Comparison of ENCODE assay signal across 11 cellular contexts in genomic region chr22:20953668-20954500, GRCh38. TPM values are rescaled to one million over a fixed set of nuclear protein-coding genes. Genes with fewer than 3 reads are reported as not detected.
DNase-seq lines count a peak whose midpoint lies in the region; ATAC-seq, FAIRE-seq and TF ChIP-seq lines count a peak whose summit lies in the region.
"Had no signal": no experiment of that assay in that cellular context is flagged by ENCODE, and none has a peak within 500 bp of the region (broad histone marks: within the 10 kb centered on the region; RNA-seq: fewer than 3 reads in every experiment).

No MANE protein-coding gene starts in this region.

- H3K36me3 ChIP-seq in HEK293 (ENCODE audit: control insufficient read depth in 2 of 2, insufficient read depth in 1 of 2, low read length in 2 of 2): peaks cover 5 to 56% of the 10 kb centered on the region in 2 experiments; a peak in 2 of 3 replicates
- peaks cover 7 to 17% of the 10 kb centered on the region in 2 donors for H3K36me3 ChIP-seq in small intestine (ENCODE audit: control insufficient read depth in 2 of 2, insufficient read depth in 2 of 2, low read length in 2 of 2)

- ATAC-seq in WTC11 (no peak), HG02759 (IDR thresholded peaks at IDR 0.05; ENCODE audit: unreplicated experiment) (no peak), GM18858 (IDR thresholded peaks at IDR 0.05; ENCODE audit: unreplicated experiment) (no peak)
- ATAC-seq: lower lobe of right lung had no signal

- DNase-seq in WTC11 (ENCODE audit: low spot score) (no peak), fibroblast of villous mesenchyme (ENCODE audit: low read depth) (peak; percentile 89), small intestine (no peak), DMS153 (lab: John Stamatoyannopoulos, UW) (no peak)
- DNase-seq: activated CD8-positive, alpha-beta memory T cell treated with anti-CD3 and anti-CD28 coated beads, Interleukin-2, amount 50 U/mL, for 4 hours; DND-41; lower lobe of right lung; retina had no signal

- H3K27ac Mint-ChIP-seq in WTC11: peak overlapping the region; percentile 68; the same call in 1 of the 2 replicates

- H3K36me3 Mint-ChIP-seq in WTC11: peaks cover 39% of the 10 kb centered on the region

- no peak for FAIRE-seq in small intestine (lab: Jason Lieb, UNC)

- H3K4me1 Mint-ChIP-seq in WTC11: peaks cover 12% of the 10 kb centered on the region

- CTCF ChIA-PET in HEK293 (lab: Yijun Ruan, JAX) (interaction anchor here (0.6 to 2.3 kb wide), 4 partner anchors 9 to 689 kb away, joined by 3 to 9 read pairs (median 5); no protein-coding TSS in a partner anchor), WTC11 (lab: Charles Lee) (interaction anchor here (0.6 to 5.1 kb wide), 3 partner anchors 36 to 69 kb away, joined by 3 to 72 read pairs (median 3); partner anchors contain the start of gene CRKL)

- H3K27me3 Mint-ChIP-seq in WTC11 (ENCODE audit: low read depth): peaks cover 10% of the 10 kb centered on the region; the same call in 1 of the 2 replicates

- 60 to 85% (median 78%) methylated on average over 8 of the region's 8 CpGs for whole genome bisulfite sequencing in small intestine, 3 donors

- POLR2A ChIA-PET in HEK293 (lab: Yijun Ruan, JAX) (interaction anchor here (0.5 to 3.3 kb wide), 4 partner anchors 28 to 141 kb away, joined by 3 to 6 read pairs (median 4); partner anchors contain the start of genes CRKL and LZTR1), WTC11 (lab: Charles Lee) (interaction anchor here (1.2 kb wide), 1 partner anchor 28 kb away, joined by 3 read pairs; the partner anchor contains the start of gene LZTR1)

- H3K9me3 Mint-ChIP-seq in WTC11: no peaks in the 10 kb centered on the region

- H3K4me3 ChIP-seq in HEK293 (ENCODE audit: low read depth, low read length): no peak overlapping the region
- no peak overlapping the region for H3K4me3 ChIP-seq in fibroblast of villous mesenchyme (ENCODE audit: low read depth, low read length)
- H3K4me3 ChIP-seq in small intestine (ENCODE audit: low read depth in 1 of 2, low read length in 2 of 2): no peak overlapping the region
- H3K4me3 ChIP-seq: lower lobe of right lung had no signal

- H3K4me3 Mint-ChIP-seq in WTC11: no peak overlapping the region

- H3K27ac ChIP-seq in HEK293 (ENCODE audit: extremely low read depth, low read depth, low read length): no peak overlapping the region
- peak overlapping the region; percentile 44 to 64 for H3K27ac ChIP-seq in small intestine (ENCODE audit: low read depth in 1 of 2, low read length in 1 of 2)
- H3K27ac ChIP-seq: lower lobe of right lung had no signal

- H3K9me3 ChIP-seq in HEK293 (ENCODE audit: control insufficient read depth, insufficient read depth, low read depth, low read length) (no peaks in the 10 kb centered on the region), small intestine (ENCODE audit: control insufficient read depth, low read depth) (no peaks in the 10 kb centered on the region)
- H3K9me3 ChIP-seq: lower lobe of right lung had no signal

- H3K27me3 ChIP-seq in small intestine (ENCODE audit: control insufficient read depth in 2 of 2, insufficient read depth in 2 of 2, low read length in 2 of 2): no peaks in the 10 kb centered on the region

- H3K4me1 ChIP-seq in HEK293 (ENCODE audit: control insufficient read depth, insufficient read depth, low read length): no peaks in the 10 kb centered on the region
- peaks cover 5 to 11% of the 10 kb centered on the region in 2 donors for H3K4me1 ChIP-seq in small intestine (ENCODE audit: control insufficient read depth in 2 of 2, insufficient read depth in 1 of 2, low read depth in 1 of 2, low read length in 1 of 2)

- TF ChIP-seq CTCF in HEK293 (tag by site-specific recombination; IDR thresholded peaks at IDR 0.05): no peak
- TF ChIP-seq CTCF in WTC11 (IDR thresholded peaks at IDR 0.05): no peak
- no peak for TF ChIP-seq CTCF in fibroblast of villous mesenchyme (IDR thresholded peaks at IDR 0.05; ENCODE audit: insufficient read depth, low read depth, low read length)

TF ChIP-seq in HEK293, 187 proteins besides CTCF, POLR2A, EP300 and RAD21 (continues in another document):
- TF ChIP-seq ZNF10 (tag by site-specific recombination; IDR thresholded peaks at IDR 0.05): no peak
- TF ChIP-seq IKZF3 (tag by site-specific recombination; IDR thresholded peaks at IDR 0.05): 0 out of 2 replicates have a peak, but pooled peaks have one; percentile 61
- TF ChIP-seq ZNF521 (tag by site-specific recombination; IDR thresholded peaks at IDR 0.05): no peak
- peak; percentile 45 for TF ChIP-seq GLIS1 (tag by site-specific recombination; IDR thresholded peaks at IDR 0.05)
- TF ChIP-seq YY2 (tag by site-specific recombination; IDR thresholded peaks at IDR 0.05): 0 out of 2 replicates have a peak, but pooled peaks have one; percentile 11
- peak; percentile 42; the same call in 1 of the 2 replicates for TF ChIP-seq ZBTB17 (tag by site-specific recombination; IDR thresholded peaks at IDR 0.05)

TF ChIP-seq in WTC11, 78 proteins besides CTCF, POLR2A, EP300 and RAD21:
- TF ChIP-seq ZNF219 (CRISPR knock-in tag; IDR thresholded peaks at IDR 0.05; ENCODE audit: borderline replicate concordance) (no peak), CREB1 (CRISPR knock-in tag; IDR thresholded peaks at IDR 0.05) (no peak), GABPB1 (CRISPR knock-in tag; IDR thresholded peaks at IDR 0.05) (peak; percentile 99), JUN (CRISPR knock-in tag; IDR thresholded peaks at IDR 0.05) (no peak), FOXP1 (CRISPR knock-in tag; IDR thresholded peaks at IDR 0.05; ENCODE audit: borderline replicate concordance) (no peak)
TF ChIP-seq in WTC11: peak in this region for 1.

RNA-seq across cellular contexts. Expression of gene AIFM3, which starts 13.2 kb away (rescaled TPM):
- total RNA-seq in WTC11 (2021) (2.6 to 3.4 TPM (median 2.8 TPM) in 3 replicates), fibroblast of villous mesenchyme (0.32 and 0.43 TPM in 2 replicates)
- polyA plus RNA-seq in small intestine: 1 to 10 TPM; 5.1 to 9.4 (median 6.8) TPM

RNA-seq across cellular contexts. Expression of gene LZTR1, which starts 28.2 kb away (rescaled TPM):
- total RNA-seq in WTC11 (2021) (38.3 to 44.5 TPM (median 40.1 TPM) in 3 replicates), fibroblast of villous mesenchyme (55.1 and 60.9 TPM in 2 replicates)
- polyA plus RNA-seq in small intestine: 10 to 100 TPM; 22.7 to 38.0 (median 26.8) TPM

RNA-seq across cellular contexts. Expression of gene CRKL, which starts 36.7 kb away (rescaled TPM):
- total RNA-seq in WTC11 (2021) (113 to 115 TPM (median 114 TPM) in 3 replicates), fibroblast of villous mesenchyme (40.3 and 57.4 TPM in 2 replicates)
- 10 to 100 TPM; 18.6 to 24.2 (median 19.9) TPM for polyA plus RNA-seq in small intestine

RNA-seq across cellular contexts. Expression of gene THAP7, which starts 48.0 kb away (rescaled TPM):
- 18.7 to 23.9 TPM (median 19.3 TPM) in 3 replicates for total RNA-seq in WTC11 (2021)
- 21.6 and 22.9 TPM in 2 replicates for total RNA-seq in fibroblast of villous mesenchyme
- 10 to 100 TPM; 30.0 to 43.2 (median 31.5) TPM for polyA plus RNA-seq in small intestine
